8 cellular contexts compared by ENCODE assay signal in the genomic region with DNA sequence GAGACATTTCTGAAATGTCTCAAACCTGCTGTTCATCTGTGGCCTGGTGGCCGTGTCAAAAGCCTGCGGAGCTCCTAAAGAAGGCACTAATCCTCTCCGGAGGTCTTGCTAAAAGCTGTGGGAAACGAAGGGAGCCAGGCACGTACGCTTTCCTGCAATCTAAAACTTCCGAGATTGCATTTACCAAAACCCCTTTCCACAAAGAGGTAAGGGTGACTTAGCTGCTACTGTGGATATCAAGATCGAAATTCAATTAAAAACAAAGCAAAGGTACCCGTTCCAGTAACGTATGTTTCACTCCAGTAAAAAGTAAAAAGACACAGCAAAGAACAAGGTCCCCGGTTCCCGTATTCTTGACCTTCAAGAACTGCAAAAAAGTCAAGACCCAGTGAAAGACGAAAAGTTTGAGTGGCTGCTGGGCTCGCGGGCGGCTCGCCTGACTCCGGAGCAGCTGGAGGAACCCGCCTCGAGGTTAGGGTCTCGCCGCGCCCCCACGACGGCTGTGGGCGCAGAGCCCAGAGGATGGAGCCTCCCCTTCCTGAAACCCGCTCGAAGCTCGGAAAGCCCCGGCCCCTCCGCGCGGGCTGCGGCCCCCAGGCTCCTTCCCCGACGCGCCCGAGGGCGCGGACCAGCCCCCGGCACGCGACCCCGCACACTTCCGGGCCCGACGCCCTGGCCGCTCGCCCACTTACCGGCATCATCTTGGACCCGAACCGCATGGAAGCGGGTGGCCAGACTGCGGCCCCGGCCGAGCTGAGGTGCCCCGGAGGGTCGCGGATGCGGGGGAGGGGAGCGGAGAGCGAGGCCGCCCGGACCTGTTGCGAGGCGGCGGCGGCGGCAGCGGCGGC. TPM values are rescaled to one million over a fixed set of nuclear protein-coding genes. Genes with fewer than 3 reads are reported as not detected.
DNase-seq lines count a peak whose midpoint lies in the region; ATAC-seq and TF ChIP-seq lines count a peak whose summit lies in the region.

No MANE protein-coding gene starts in this region.

- H3K9me3 ChIP-seq in lower lobe of right lung: no peaks in the 10 kb centered on the region

- TF ChIP-seq CTCF in GM12864 (IDR thresholded peaks at IDR 0.05; ENCODE audit: low read depth, low read length, missing control alignments) (no peak), HFF-Myc (IDR thresholded peaks at IDR 0.05; ENCODE audit: low read depth, low read length, missing control alignments) (no peak), lower lobe of right lung (IDR thresholded peaks at IDR 0.05) (no peak)

- H3K27ac ChIP-seq in lower lobe of right lung: peak overlapping the region; percentile 98

- no peaks in the 10 kb centered on the region for H3K36me3 ChIP-seq in lower lobe of right lung

- peaks cover 57% of the 10 kb centered on the region for H3K4me1 ChIP-seq in lower lobe of right lung

- H3K4me3 ChIP-seq in GM12864 (ENCODE audit: low read depth, low read length) (peak overlapping the region; percentile 84), HFF-Myc (replicated peaks; ENCODE audit: low read depth, low read length) (peak overlapping the region; percentile 69), lower lobe of right lung (peak overlapping the region; percentile 81)

- no peak for DNase-seq in GM12864 (ENCODE audit: low read depth)
- DNase-seq in HFF-Myc (ENCODE audit: extremely low read depth, low read depth): no peak
- DNase-seq in NCI-H1105 treated with DMSO at 0.1 percent for 48 hours (lab: John Stamatoyannopoulos, UW): peak; percentile 61
- DNase-seq in activated CD4-positive, alpha-beta T cell treated with anti-CD3 and anti-CD28 coated beads for 4 hours: peak; percentile 40 to 54
- peak; percentile 47 for DNase-seq in dedifferentiated amniotic fluid mesenchymal stem cell (ENCODE audit: extremely low spot score)
- DNase-seq in lower lobe of right lung: peak; percentile 77
- peak; percentile 22 to 47 (median 24) for DNase-seq in stimulated activated CD4-positive, alpha-beta T cell treated with anti-CD3 and anti-CD28 coated beads, TNF-alpha, amount 100 ng/mL, for 48 hours (ENCODE audit: low read depth in 3 of 3)
- DNase-seq in NK-92 (lab: John Stamatoyannopoulos, UW; ENCODE audit: unreplicated experiment): no peak

- intact Hi-C loops in lower lobe of right lung (cut with DNase I): no loop called here

- ATAC-seq in lower lobe of right lung: peak; percentile 46 to 49

- no peaks in the 10 kb centered on the region for H3K27me3 ChIP-seq in lower lobe of right lung (ENCODE audit: low read depth)

RNA-seq across cellular contexts. Expression of a gene that starts 0.6 kb away (rescaled TPM):
- total RNA-seq in lower lobe of right lung: 59.1 TPM

Comparison
In these comparisons a context has a peak if more than half of its experiments do, and no peak if none do; other contexts are left out.
1. DNase-seq: peak in NCI-H1105 treated with DMSO at 0.1 percent for 48 hours (single experiment), activated CD4-positive, alpha-beta T cell treated with anti-CD3 and anti-CD28 coated beads for 4 hours (2 of 2), dedifferentiated amniotic fluid mesenchymal stem cell (single experiment), lower lobe of right lung (single experiment) and stimulated activated CD4-positive, alpha-beta T cell treated with anti-CD3 and anti-CD28 coated beads, TNF-alpha, amount 100 ng/mL, for 48 hours (3 of 3); none in GM12864 (single experiment), HFF-Myc (single experiment) and NK-92 (single experiment).
2. Peak in every context shown above with its lines, with median percentiles within 50 percentile points of each other: H3K4me3 ChIP-seq.